Comparison of ENCODE assay signal across 1 cellular context in the genomic region with DNA sequence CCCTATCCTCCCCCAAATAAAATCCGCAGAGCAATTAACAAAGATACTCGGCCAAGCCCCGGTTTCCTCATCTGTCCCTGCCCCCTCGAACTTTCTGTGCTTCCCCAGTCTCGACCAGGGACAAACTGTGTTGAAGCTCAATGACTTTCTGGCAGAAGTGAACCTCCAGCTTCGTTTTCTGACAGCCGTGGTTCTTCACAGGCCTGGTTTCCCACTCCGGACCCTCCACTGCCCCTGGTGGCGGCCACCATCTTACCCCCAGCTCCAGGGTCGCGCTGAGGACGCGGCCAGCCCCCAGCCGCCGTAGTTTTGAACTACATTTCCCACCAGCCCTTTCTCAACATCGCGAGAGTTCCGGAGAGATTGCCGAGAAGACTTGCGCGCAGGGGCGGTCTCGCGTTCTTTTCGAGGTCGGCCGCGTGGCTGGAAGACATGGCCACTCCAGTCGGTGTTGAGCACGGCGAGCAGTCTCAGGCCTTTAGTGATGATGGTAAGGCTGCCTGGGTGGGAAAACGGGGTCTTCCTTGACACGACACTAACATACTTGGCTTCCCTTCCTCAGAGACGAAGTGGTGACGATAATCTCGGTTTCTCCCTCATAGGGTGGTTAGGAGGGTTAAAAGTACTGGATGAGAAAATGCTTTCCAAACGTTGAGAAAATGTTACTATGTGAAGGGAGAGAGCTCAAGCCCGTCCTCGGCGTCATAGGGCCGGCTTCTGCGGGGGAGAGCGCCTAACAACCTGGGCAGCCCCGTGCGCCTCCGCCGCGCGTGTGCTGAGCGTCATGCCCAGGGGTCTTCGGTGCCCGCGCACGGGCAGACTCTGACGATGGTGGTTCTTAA.
TF ChIP-seq lines count a peak whose summit lies in the region.

No MANE protein-coding gene starts in this region.

TF ChIP-seq in GM12878, 131 proteins besides CTCF, POLR2A, EP300 and RAD21 (continued from another document and continues in another):
- TF ChIP-seq, protein P1, sequence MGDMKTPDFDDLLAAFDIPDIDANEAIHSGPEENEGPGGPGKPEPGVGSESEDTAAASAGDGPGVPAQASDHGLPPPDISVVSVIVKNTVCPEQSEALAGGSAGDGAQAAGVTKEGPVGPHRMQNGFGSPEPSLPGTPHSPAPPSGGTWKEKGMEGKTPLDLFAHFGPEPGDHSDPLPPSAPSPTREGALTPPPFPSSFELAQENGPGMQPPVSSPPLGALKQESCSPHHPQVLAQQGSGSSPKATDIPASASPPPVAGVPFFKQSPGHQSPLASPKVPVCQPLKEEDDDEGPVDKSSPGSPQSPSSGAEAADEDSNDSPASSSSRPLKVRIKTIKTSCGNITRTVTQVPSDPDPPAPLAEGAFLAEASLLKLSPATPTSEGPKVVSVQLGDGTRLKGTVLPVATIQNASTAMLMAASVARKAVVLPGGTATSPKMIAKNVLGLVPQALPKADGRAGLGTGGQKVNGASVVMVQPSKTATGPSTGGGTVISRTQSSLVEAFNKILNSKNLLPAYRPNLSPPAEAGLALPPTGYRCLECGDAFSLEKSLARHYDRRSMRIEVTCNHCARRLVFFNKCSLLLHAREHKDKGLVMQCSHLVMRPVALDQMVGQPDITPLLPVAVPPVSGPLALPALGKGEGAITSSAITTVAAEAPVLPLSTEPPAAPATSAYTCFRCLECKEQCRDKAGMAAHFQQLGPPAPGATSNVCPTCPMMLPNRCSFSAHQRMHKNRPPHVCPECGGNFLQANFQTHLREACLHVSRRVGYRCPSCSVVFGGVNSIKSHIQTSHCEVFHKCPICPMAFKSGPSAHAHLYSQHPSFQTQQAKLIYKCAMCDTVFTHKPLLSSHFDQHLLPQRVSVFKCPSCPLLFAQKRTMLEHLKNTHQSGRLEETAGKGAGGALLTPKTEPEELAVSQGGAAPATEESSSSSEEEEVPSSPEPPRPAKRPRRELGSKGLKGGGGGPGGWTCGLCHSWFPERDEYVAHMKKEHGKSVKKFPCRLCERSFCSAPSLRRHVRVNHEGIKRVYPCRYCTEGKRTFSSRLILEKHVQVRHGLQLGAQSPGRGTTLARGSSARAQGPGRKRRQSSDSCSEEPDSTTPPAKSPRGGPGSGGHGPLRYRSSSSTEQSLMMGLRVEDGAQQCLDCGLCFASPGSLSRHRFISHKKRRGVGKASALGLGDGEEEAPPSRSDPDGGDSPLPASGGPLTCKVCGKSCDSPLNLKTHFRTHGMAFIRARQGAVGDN (IDR thresholded peaks at IDR 0.05): peak; percentile 80; the same call in 1 of the 2 replicates
- TF ChIP-seq RCOR1 (conservative IDR thresholded peaks at IDR 0.05; ENCODE audit: low read depth, low read length): peak; percentile 99
- no peak for TF ChIP-seq KAT2A (conservative IDR thresholded peaks at IDR 0.05; ENCODE audit: control insufficient read depth, low read depth, low read length)
- no peak for TF ChIP-seq ZNF622 (IDR thresholded peaks at IDR 0.05)
- TF ChIP-seq PAX5 (IDR thresholded peaks at IDR 0.05; ENCODE audit: borderline replicate concordance, low read depth, low read length): peak; percentile 28; the same call in 1 of the 2 replicates
- TF ChIP-seq, protein P2, sequence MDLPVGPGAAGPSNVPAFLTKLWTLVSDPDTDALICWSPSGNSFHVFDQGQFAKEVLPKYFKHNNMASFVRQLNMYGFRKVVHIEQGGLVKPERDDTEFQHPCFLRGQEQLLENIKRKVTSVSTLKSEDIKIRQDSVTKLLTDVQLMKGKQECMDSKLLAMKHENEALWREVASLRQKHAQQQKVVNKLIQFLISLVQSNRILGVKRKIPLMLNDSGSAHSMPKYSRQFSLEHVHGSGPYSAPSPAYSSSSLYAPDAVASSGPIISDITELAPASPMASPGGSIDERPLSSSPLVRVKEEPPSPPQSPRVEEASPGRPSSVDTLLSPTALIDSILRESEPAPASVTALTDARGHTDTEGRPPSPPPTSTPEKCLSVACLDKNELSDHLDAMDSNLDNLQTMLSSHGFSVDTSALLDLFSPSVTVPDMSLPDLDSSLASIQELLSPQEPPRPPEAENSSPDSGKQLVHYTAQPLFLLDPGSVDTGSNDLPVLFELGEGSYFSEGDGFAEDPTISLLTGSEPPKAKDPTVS (IDR thresholded peaks at IDR 0.05; ENCODE audit: low read depth, low read length): no peak
- TF ChIP-seq FOXM1 (IDR thresholded peaks at IDR 0.05; ENCODE audit: low read depth, low read length): no peak
- no peak for TF ChIP-seq JUNB (IDR thresholded peaks at IDR 0.05)
- no peak for TF ChIP-seq JUND (IDR thresholded peaks at IDR 0.05; ENCODE audit: low read depth, low read length)
- TF ChIP-seq BCL11A (IDR thresholded peaks at IDR 0.05; ENCODE audit: low read depth, low read length): no peak
- TF ChIP-seq, protein P3, sequence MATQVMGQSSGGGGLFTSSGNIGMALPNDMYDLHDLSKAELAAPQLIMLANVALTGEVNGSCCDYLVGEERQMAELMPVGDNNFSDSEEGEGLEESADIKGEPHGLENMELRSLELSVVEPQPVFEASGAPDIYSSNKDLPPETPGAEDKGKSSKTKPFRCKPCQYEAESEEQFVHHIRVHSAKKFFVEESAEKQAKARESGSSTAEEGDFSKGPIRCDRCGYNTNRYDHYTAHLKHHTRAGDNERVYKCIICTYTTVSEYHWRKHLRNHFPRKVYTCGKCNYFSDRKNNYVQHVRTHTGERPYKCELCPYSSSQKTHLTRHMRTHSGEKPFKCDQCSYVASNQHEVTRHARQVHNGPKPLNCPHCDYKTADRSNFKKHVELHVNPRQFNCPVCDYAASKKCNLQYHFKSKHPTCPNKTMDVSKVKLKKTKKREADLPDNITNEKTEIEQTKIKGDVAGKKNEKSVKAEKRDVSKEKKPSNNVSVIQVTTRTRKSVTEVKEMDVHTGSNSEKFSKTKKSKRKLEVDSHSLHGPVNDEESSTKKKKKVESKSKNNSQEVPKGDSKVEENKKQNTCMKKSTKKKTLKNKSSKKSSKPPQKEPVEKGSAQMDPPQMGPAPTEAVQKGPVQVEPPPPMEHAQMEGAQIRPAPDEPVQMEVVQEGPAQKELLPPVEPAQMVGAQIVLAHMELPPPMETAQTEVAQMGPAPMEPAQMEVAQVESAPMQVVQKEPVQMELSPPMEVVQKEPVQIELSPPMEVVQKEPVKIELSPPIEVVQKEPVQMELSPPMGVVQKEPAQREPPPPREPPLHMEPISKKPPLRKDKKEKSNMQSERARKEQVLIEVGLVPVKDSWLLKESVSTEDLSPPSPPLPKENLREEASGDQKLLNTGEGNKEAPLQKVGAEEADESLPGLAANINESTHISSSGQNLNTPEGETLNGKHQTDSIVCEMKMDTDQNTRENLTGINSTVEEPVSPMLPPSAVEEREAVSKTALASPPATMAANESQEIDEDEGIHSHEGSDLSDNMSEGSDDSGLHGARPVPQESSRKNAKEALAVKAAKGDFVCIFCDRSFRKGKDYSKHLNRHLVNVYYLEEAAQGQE (IDR thresholded peaks at IDR 0.05; ENCODE audit: low read depth, low read length): no peak
- peak; percentile 35; the same call in 1 of the 2 replicates for TF ChIP-seq RUNX3 (IDR thresholded peaks at IDR 0.05; ENCODE audit: low read length)
- TF ChIP-seq MXI1 (IDR thresholded peaks at IDR 0.05; ENCODE audit: low read depth, low read length): peak; percentile 95
- TF ChIP-seq, protein P4, sequence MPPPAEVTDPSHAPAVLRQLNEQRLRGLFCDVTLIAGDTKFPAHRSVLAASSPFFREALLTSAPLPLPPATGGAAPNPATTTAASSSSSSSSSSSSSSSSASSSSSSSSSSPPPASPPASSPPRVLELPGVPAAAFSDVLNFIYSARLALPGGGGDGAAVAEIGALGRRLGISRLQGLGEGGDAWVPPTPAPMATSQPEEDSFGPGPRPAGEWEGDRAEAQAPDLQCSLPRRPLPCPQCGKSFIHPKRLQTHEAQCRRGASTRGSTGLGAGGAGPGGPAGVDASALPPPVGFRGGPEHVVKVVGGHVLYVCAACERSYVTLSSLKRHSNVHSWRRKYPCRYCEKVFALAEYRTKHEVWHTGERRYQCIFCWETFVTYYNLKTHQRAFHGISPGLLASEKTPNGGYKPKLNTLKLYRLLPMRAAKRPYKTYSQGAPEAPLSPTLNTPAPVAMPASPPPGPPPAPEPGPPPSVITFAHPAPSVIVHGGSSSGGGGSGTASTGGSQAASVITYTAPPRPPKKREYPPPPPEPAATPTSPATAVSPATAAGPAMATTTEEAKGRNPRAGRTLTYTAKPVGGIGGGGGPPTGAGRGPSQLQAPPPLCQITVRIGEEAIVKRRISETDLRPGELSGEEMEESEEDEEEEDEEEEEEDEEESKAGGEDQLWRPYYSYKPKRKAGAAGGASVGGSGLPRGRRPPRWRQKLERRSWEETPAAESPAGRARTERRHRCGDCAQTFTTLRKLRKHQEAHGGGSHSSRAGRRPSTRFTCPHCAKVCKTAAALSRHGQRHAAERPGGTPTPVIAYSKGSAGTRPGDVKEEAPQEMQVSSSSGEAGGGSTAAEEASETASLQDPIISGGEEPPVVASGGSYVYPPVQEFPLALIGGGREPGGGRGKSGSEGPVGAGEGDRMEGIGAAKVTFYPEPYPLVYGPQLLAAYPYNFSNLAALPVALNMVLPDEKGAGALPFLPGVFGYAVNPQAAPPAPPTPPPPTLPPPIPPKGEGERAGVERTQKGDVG (CRISPR knock-in tag; IDR thresholded peaks at IDR 0.05): no peak
- TF ChIP-seq ZNF384 (IDR thresholded peaks at IDR 0.05; ENCODE audit: borderline replicate concordance, low read depth, low read length): no peak
- peak; percentile 99 for TF ChIP-seq POLR2AphosphoS5 (IDR thresholded peaks at IDR 0.05; ENCODE audit: low read length)
- TF ChIP-seq BACH1 (IDR thresholded peaks at IDR 0.05; ENCODE audit: borderline replicate concordance): no peak
- no peak for TF ChIP-seq MEF2B (IDR thresholded peaks at IDR 0.05; ENCODE audit: partially characterized antibody, poor library complexity, severe bottlenecking)
- TF ChIP-seq, protein P5, sequence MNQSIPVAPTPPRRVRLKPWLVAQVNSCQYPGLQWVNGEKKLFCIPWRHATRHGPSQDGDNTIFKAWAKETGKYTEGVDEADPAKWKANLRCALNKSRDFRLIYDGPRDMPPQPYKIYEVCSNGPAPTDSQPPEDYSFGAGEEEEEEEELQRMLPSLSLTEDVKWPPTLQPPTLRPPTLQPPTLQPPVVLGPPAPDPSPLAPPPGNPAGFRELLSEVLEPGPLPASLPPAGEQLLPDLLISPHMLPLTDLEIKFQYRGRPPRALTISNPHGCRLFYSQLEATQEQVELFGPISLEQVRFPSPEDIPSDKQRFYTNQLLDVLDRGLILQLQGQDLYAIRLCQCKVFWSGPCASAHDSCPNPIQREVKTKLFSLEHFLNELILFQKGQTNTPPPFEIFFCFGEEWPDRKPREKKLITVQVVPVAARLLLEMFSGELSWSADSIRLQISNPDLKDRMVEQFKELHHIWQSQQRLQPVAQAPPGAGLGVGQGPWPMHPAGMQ (IDR thresholded peaks at IDR 0.05; ENCODE audit: borderline replicate concordance): peak; percentile 92
- TF ChIP-seq ATF3 (IDR thresholded peaks at IDR 0.05; ENCODE audit: borderline replicate concordance, extremely low read depth, low read depth, low read length): no peak
- TF ChIP-seq EGR1 (IDR thresholded peaks at IDR 0.05; ENCODE audit: borderline replicate concordance in 1 of 2, low read depth in 2 of 2, low read length in 2 of 2): 0 out of 3 replicates have a peak, but pooled peaks of 1 of the 2 experiments have one; percentile 43
- TF ChIP-seq SMARCA5 (IDR thresholded peaks at IDR 0.05): peak; percentile 53; the same call in 1 of the 2 replicates
- TF ChIP-seq CBX3 (IDR thresholded peaks at IDR 0.05; ENCODE audit: borderline replicate concordance, low read depth): no peak
- TF ChIP-seq EED (IDR thresholded peaks at IDR 0.05; ENCODE audit: low read depth): no peak
- TF ChIP-seq SKIL (IDR thresholded peaks at IDR 0.05; ENCODE audit: low read depth, poor library complexity, severe bottlenecking): no peak
- no peak for TF ChIP-seq TCF7 (IDR thresholded peaks at IDR 0.05; ENCODE audit: borderline replicate concordance)
- TF ChIP-seq IRF3 (IDR thresholded peaks at IDR 0.05): no peak; the same call in 1 of the 2 replicates
- TF ChIP-seq NBN (IDR thresholded peaks at IDR 0.05): peak; percentile 41; the same call in 1 of the 2 replicates
- TF ChIP-seq BRCA1 (IDR thresholded peaks at IDR 0.05; ENCODE audit: low read depth, low read length): peak; percentile 96
- TF ChIP-seq USF1 (IDR thresholded peaks at IDR 0.05; ENCODE audit: borderline replicate concordance, extremely low read length, insufficient read depth, low read depth, low read length): no peak
- TF ChIP-seq KDM1A (IDR thresholded peaks at IDR 0.05; ENCODE audit: borderline replicate concordance): no peak
- TF ChIP-seq, protein P6, sequence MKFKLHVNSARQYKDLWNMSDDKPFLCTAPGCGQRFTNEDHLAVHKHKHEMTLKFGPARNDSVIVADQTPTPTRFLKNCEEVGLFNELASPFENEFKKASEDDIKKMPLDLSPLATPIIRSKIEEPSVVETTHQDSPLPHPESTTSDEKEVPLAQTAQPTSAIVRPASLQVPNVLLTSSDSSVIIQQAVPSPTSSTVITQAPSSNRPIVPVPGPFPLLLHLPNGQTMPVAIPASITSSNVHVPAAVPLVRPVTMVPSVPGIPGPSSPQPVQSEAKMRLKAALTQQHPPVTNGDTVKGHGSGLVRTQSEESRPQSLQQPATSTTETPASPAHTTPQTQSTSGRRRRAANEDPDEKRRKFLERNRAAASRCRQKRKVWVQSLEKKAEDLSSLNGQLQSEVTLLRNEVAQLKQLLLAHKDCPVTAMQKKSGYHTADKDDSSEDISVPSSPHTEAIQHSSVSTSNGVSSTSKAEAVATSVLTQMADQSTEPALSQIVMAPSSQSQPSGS (IDR thresholded peaks at IDR 0.05; ENCODE audit: low read length): no peak; the same call in 1 of the 2 replicates
